ENCODE assay signal across 12 cellular contexts in genomic region chrX:155747520-155747919, GRCh38.
DNase-seq lines count a peak whose midpoint lies in the region; ATAC-seq and TF ChIP-seq lines count a peak whose summit lies in the region.
"Had no signal": no experiment of that assay in that cellular context is flagged by ENCODE, and none has a peak within 500 bp of the region (broad histone marks: within the 10 kb centered on the region; RNA-seq: fewer than 3 reads in every experiment).

No MANE protein-coding gene starts in this region.

- H3K27ac Mint-ChIP-seq in T-helper 17 cell: no peak overlapping the region
- no peak overlapping the region for H3K27ac Mint-ChIP-seq in activated CD8-positive, alpha-beta T cell treated with anti-CD3 and anti-CD28 coated beads, Interleukin-2, amount 10 ng/mL, durations not matched to agents 7 days and 5 days
- H3K27ac Mint-ChIP-seq: CD4-positive, alpha-beta T cell; endodermal cell had no signal

- intact Hi-C loops in left lung (cut with DNase I): no loop called here

- in situ Hi-C loops in SK-MEL-5 (cut with HindIII; ENCODE audit: low pct_unique_long_range_greater_than_20kb, low sequenced_read_pairs): no loop called here

- H3K4me1 ChIP-seq in left lung: no peaks in the 10 kb centered on the region
- H3K4me1 ChIP-seq: suprapubic skin had no signal

- H3K36me3 ChIP-seq in left lung: no peaks in the 10 kb centered on the region
- H3K36me3 ChIP-seq: suprapubic skin had no signal

- H3K4me3 ChIP-seq in left lung: no peak overlapping the region
- H3K4me3 ChIP-seq: suprapubic skin had no signal

- no peaks in the 10 kb centered on the region for H3K9me3 Mint-ChIP-seq in activated CD8-positive, alpha-beta T cell treated with anti-CD3 and anti-CD28 coated beads, Interleukin-2, amount 10 ng/mL, durations not matched to agents 7 days and 5 days (ENCODE audit: insufficient read depth)

- no peaks in the 10 kb centered on the region for H3K9me3 ChIP-seq in left lung
- H3K9me3 ChIP-seq in T-helper 17 cell (ENCODE audit: control insufficient read depth, low read length, poor library complexity, severe bottlenecking): no peaks in the 10 kb centered on the region

- CTCF ChIA-PET in activated CD8-positive, alpha-beta T cell treated with anti-CD3 and anti-CD28 coated beads, Interleukin-2, amount 10 ng/mL, durations not matched to agents 7 days and 5 days (lab: Charles Lee): no interaction called here

- no peaks in the 10 kb centered on the region for H3K27me3 ChIP-seq in left lung
- H3K27me3 ChIP-seq: suprapubic skin had no signal

- no peak overlapping the region for H3K4me3 Mint-ChIP-seq in T-helper 17 cell
- no peak overlapping the region for H3K4me3 Mint-ChIP-seq in activated CD8-positive, alpha-beta T cell treated with anti-CD3 and anti-CD28 coated beads, Interleukin-2, amount 10 ng/mL, durations not matched to agents 7 days and 5 days
- H3K4me3 Mint-ChIP-seq: CD4-positive, alpha-beta T cell; endodermal cell had no signal

- no peak for TF ChIP-seq CTCF in left lung (IDR thresholded peaks at IDR 0.05)

- POLR2A ChIA-PET in activated CD8-positive, alpha-beta T cell treated with anti-CD3 and anti-CD28 coated beads, Interleukin-2, amount 10 ng/mL, durations not matched to agents 7 days and 5 days (lab: Charles Lee): no interaction called here

- no peaks in the 10 kb centered on the region for H3K4me1 Mint-ChIP-seq in T-helper 17 cell
- H3K4me1 Mint-ChIP-seq in activated CD8-positive, alpha-beta T cell treated with anti-CD3 and anti-CD28 coated beads, Interleukin-2, amount 10 ng/mL, durations not matched to agents 7 days and 5 days (ENCODE audit: low read depth): no peaks in the 10 kb centered on the region
- H3K4me1 Mint-ChIP-seq: endodermal cell had no signal

- ATAC-seq in left lung (peak; percentile 63), T-helper 17 cell (no peak)
- no peak for ATAC-seq in activated CD8-positive, alpha-beta T cell treated with anti-CD3 and anti-CD28 coated beads, Interleukin-2, amount 10 ng/mL, durations not matched to agents 7 days and 5 days

- no peaks in the 10 kb centered on the region for H3K27me3 Mint-ChIP-seq in T-helper 17 cell
- no peaks in the 10 kb centered on the region for H3K27me3 Mint-ChIP-seq in activated CD8-positive, alpha-beta T cell treated with anti-CD3 and anti-CD28 coated beads, Interleukin-2, amount 10 ng/mL, durations not matched to agents 7 days and 5 days (ENCODE audit: low read depth)

- no peak overlapping the region for H3K27ac ChIP-seq in left lung
- H3K27ac ChIP-seq: suprapubic skin had no signal

- peak; percentile 9 for DNase-seq in Daoy (ENCODE audit: low read depth)
- DNase-seq in NCI-H1092 (lab: John Stamatoyannopoulos, UW): peak; percentile 67
- DNase-seq in SK-MEL-5 (ENCODE audit: low read depth, low spot score): peak; percentile 16
- peak in 1 of 2 donors; percentile 40 for DNase-seq in left lung
- no peak for DNase-seq in SHP77 treated with DMSO at 0.1 percent for 48 hours (lab: John Stamatoyannopoulos, UW)
- no peak for DNase-seq in NCI-H510A treated with DMSO at 0.1 percent for 48 hours (lab: John Stamatoyannopoulos, UW)
- DNase-seq in T-helper 17 cell: no peak
- no peak for DNase-seq in activated CD8-positive, alpha-beta T cell treated with anti-CD3 and anti-CD28 coated beads, Interleukin-2, amount 10 ng/mL, durations not matched to agents 7 days and 5 days
- DNase-seq: activated T-cell treated with anti-CD3 and anti-CD28 coated beads, Interleukin-2, amount 50 U/mL, for 1 hour; CD4-positive, alpha-beta T cell; endodermal cell had no signal

- H3K36me3 Mint-ChIP-seq in T-helper 17 cell (ENCODE audit: low read depth): no peaks in the 10 kb centered on the region
- no peaks in the 10 kb centered on the region for H3K36me3 Mint-ChIP-seq in activated CD8-positive, alpha-beta T cell treated with anti-CD3 and anti-CD28 coated beads, Interleukin-2, amount 10 ng/mL, durations not matched to agents 7 days and 5 days (ENCODE audit: low read depth)

Comparison
In these comparisons a context has a peak if more than half of its experiments do, and no peak if none do; other contexts are left out.
1. DNase-seq: peak in Daoy (single experiment), NCI-H1092 (single experiment) and SK-MEL-5 (single experiment); none in SHP77 treated with DMSO at 0.1 percent for 48 hours (single experiment), NCI-H510A treated with DMSO at 0.1 percent for 48 hours (single experiment), T-helper 17 cell (0 of 3) and activated CD8-positive, alpha-beta T cell treated with anti-CD3 and anti-CD28 coated beads, Interleukin-2, amount 10 ng/mL, durations not matched to agents 7 days and 5 days (single experiment).